ENCODE assay signal across 20 cellular contexts in genomic region chr13:29494520-29494919, GRCh38.
DNase-seq lines count a peak whose midpoint lies in the region; ATAC-seq and TF ChIP-seq lines count a peak whose summit lies in the region.
"Had no signal": no experiment of that assay in that cellular context is flagged by ENCODE, and none has a peak within 500 bp of the region (broad histone marks: within the 10 kb centered on the region; RNA-seq: fewer than 3 reads in every experiment).

No MANE protein-coding gene starts in this region.

- H3K79me2 ChIP-seq in OCI-LY7 (ENCODE audit: insufficient read depth, low read depth, low read length), result no peaks in the 10 kb centered on the region

- peak; percentile 17 for DNase-seq in cardiac septum (ENCODE audit: low spot score)
- DNase-seq in heart left ventricle, result no peak
- peak; percentile 38 for DNase-seq in OCI-LY7 (ENCODE audit: low spot score)
- no peak for DNase-seq in memory B cell (ENCODE audit: low spot score in 2 of 2)
- DNase-seq in stimulated activated naive CD4-positive, alpha-beta T cell (lab: John Stamatoyannopoulos, UW), result no peak
- DNase-seq in activated T-helper 1 cell treated with anti-CD3 and anti-CD28 coated beads, Interleukin-12 subunit alpha, Interleukin-12 subunit beta, Interleukin-2, Interleukin-4 antibody, amounts not matched to agents 30 ng/mL and 10 ng/mL and 1 ng/mL, durations not matched to agents 14 hours and 24 hours and 36 hours (ENCODE audit: low spot score), result no peak
- no peak for DNase-seq in activated naive CD4-positive, alpha-beta T cell treated with anti-CD3 and anti-CD28 coated beads, Interleukin-2, amount 50 U/mL, for 72 hours (ENCODE audit: low spot score in 2 of 2)
- DNase-seq: BE2C; Calu3; CD4-positive, alpha-beta memory T cell; COR-L47; DMS53; DMS79 treated with DMSO at 0.1 percent for 48 hours; GOT3; HFFc6 had no signal

- H3K27ac ChIP-seq in heart left ventricle (no peak overlapping the region), OCI-LY7 (ENCODE audit: low read depth, low read length, poor library complexity, severe bottlenecking) (no peak overlapping the region)
- H3K27ac ChIP-seq: 22Rv1; BLaER1 treated with 17β-estradiol and CSF1 and Interleukin-3, amounts not matched to agents 10 nM and 100 nM had no signal

- CTCF ChIA-PET in OCI-LY7 (lab: Charles Lee; ENCODE audit: unreplicated experiment), result no interaction called here

- H3K4me3 ChIP-seq in heart left ventricle, result no peak overlapping the region
- H3K4me3 ChIP-seq in OCI-LY7 (ENCODE audit: low read depth, low read length, poor library complexity, severe bottlenecking), result no peak overlapping the region
- H3K4me3 ChIP-seq: BLaER1 treated with 17β-estradiol and CSF1 and Interleukin-3, amounts not matched to agents 10 nM and 100 nM; HAP-1 had no signal

- ATAC-seq in heart left ventricle (no peak), memory B cell (ENCODE audit: low read depth) (peak; percentile 23), GM18498 (IDR thresholded peaks at IDR 0.05; ENCODE audit: unreplicated experiment) (no peak)
- ATAC-seq in activated naive CD4-positive, alpha-beta T cell treated with anti-CD3 and anti-CD28 coated beads, Interleukin-2, amount 50 U/mL, for 72 hours, result no peak

- H3K9me2 ChIP-seq in OCI-LY7 (ENCODE audit: insufficient read depth, low read length), result no peaks in the 10 kb centered on the region

- no peaks in the 10 kb centered on the region for H3K27me3 ChIP-seq in heart left ventricle
- H3K27me3 ChIP-seq: BE2C; BLaER1 treated with 17β-estradiol and CSF1 and Interleukin-3, amounts not matched to agents 10 nM and 100 nM had no signal

- peak overlapping the region; percentile 16 for H3K4me2 ChIP-seq in OCI-LY7 (ENCODE audit: low read length)

- H3K9me3 Mint-ChIP-seq in memory B cell, result no peaks in the 10 kb centered on the region
- no peaks in the 10 kb centered on the region for H3K9me3 Mint-ChIP-seq in activated T-helper 1 cell treated with anti-CD3 and anti-CD28 coated beads, Interleukin-12 subunit alpha, Interleukin-12 subunit beta, Interleukin-2, Interleukin-4 antibody, amounts not matched to agents 30 ng/mL and 10 ng/mL and 1 ng/mL, durations not matched to agents 14 hours and 24 hours and 36 hours
- H3K9me3 Mint-ChIP-seq in activated naive CD4-positive, alpha-beta T cell treated with anti-CD3 and anti-CD28 coated beads, Interleukin-2, amount 50 U/mL, for 72 hours, result no peaks in the 10 kb centered on the region
- H3K9me3 Mint-ChIP-seq: CD14-positive monocyte; CD4-positive, alpha-beta memory T cell; HFFc6 had no signal

- H3K9me3 ChIP-seq in heart left ventricle, result no peaks in the 10 kb centered on the region
- H3K9me3 ChIP-seq in OCI-LY7 (ENCODE audit: low read length), result no peaks in the 10 kb centered on the region
- H3K9me3 ChIP-seq: BE2C; BLaER1 treated with 17β-estradiol and CSF1 and Interleukin-3, amounts not matched to agents 10 nM and 100 nM; HAP-1 had no signal

- 89 to 94% (median 94%) methylated on average over 8 of the region's 8 CpGs for WGBS in heart left ventricle, 4 donors

- H4K20me1 ChIP-seq in OCI-LY7 (ENCODE audit: insufficient read depth, low read length), result no peaks in the 10 kb centered on the region

- intact Hi-C loops in cardiac septum (cut with DNase I) (no loop called here), heart left ventricle (cut with DNase I) (no loop called here), OCI-LY7 (cut with micrococcal nuclease; ENCODE audit: unreplicated experiment) (loop anchor here (2.0 to 10.0 kb wide), 2 partner anchors 22 to 350 kb away; no protein-coding TSS in a partner anchor)
- intact Hi-C loops in activated T-helper 1 cell treated with anti-CD3 and anti-CD28 coated beads, Interleukin-12 subunit alpha, Interleukin-12 subunit beta, Interleukin-2, Interleukin-4 antibody, amounts not matched to agents 30 ng/mL and 10 ng/mL and 1 ng/mL, durations not matched to agents 14 hours and 24 hours and 36 hours (cut with micrococcal nuclease), result no loop called here

- no peak for TF ChIP-seq POLR2A in heart left ventricle (IDR thresholded peaks at IDR 0.05)

- H2AFZ ChIP-seq in OCI-LY7 (ENCODE audit: low read length), result no peak overlapping the region

- BruUV-seq in OCI-LY7 (replicated peaks; lab: Mats Ljungman, UMichigan), result no TSS peak

- peaks cover 23% of the 10 kb centered on the region for H3K4me1 Mint-ChIP-seq in memory B cell
- peaks cover 10% of the 10 kb centered on the region for H3K4me1 Mint-ChIP-seq in activated T-helper 1 cell treated with anti-CD3 and anti-CD28 coated beads, Interleukin-12 subunit alpha, Interleukin-12 subunit beta, Interleukin-2, Interleukin-4 antibody, amounts not matched to agents 30 ng/mL and 10 ng/mL and 1 ng/mL, durations not matched to agents 14 hours and 24 hours and 36 hours (ENCODE audit: low read depth)

- H3K36me3 Mint-ChIP-seq in memory B cell, result no peaks in the 10 kb centered on the region
- H3K36me3 Mint-ChIP-seq in activated T-helper 1 cell treated with anti-CD3 and anti-CD28 coated beads, Interleukin-12 subunit alpha, Interleukin-12 subunit beta, Interleukin-2, Interleukin-4 antibody, amounts not matched to agents 30 ng/mL and 10 ng/mL and 1 ng/mL, durations not matched to agents 14 hours and 24 hours and 36 hours (ENCODE audit: low read depth), result no peaks in the 10 kb centered on the region
- H3K36me3 Mint-ChIP-seq in activated naive CD4-positive, alpha-beta T cell treated with anti-CD3 and anti-CD28 coated beads, Interleukin-2, amount 50 U/mL, for 72 hours, result no peaks in the 10 kb centered on the region
- H3K36me3 Mint-ChIP-seq: CD14-positive monocyte; CD4-positive, alpha-beta memory T cell had no signal

- no peaks in the 10 kb centered on the region for H3K27me3 Mint-ChIP-seq in memory B cell
- H3K27me3 Mint-ChIP-seq in activated T-helper 1 cell treated with anti-CD3 and anti-CD28 coated beads, Interleukin-12 subunit alpha, Interleukin-12 subunit beta, Interleukin-2, Interleukin-4 antibody, amounts not matched to agents 30 ng/mL and 10 ng/mL and 1 ng/mL, durations not matched to agents 14 hours and 24 hours and 36 hours (ENCODE audit: insufficient read depth), result peaks cover 8% of the 10 kb centered on the region

- no peak overlapping the region for H3K4me3 Mint-ChIP-seq in memory B cell
- no peak overlapping the region for H3K4me3 Mint-ChIP-seq in activated T-helper 1 cell treated with anti-CD3 and anti-CD28 coated beads, Interleukin-12 subunit alpha, Interleukin-12 subunit beta, Interleukin-2, Interleukin-4 antibody, amounts not matched to agents 30 ng/mL and 10 ng/mL and 1 ng/mL, durations not matched to agents 14 hours and 24 hours and 36 hours
- H3K4me3 Mint-ChIP-seq: CD14-positive monocyte; CD4-positive, alpha-beta memory T cell; HFFc6 had no signal

- H3K4me1 ChIP-seq in heart left ventricle (peaks cover 0 to 22% (median 13%) of the 10 kb centered on the region in 12 donors), OCI-LY7 (ENCODE audit: insufficient read depth, low read length, poor library complexity, severe bottlenecking) (peaks cover 33% of the 10 kb centered on the region)
- H3K4me1 ChIP-seq: HAP-1 had no signal

- H3K36me3 ChIP-seq in heart left ventricle (peaks cover 0 to 51% (median 8%) of the 10 kb centered on the region in 9 donors), OCI-LY7 (ENCODE audit: insufficient read depth, low read length) (no peaks in the 10 kb centered on the region)
- H3K36me3 ChIP-seq: BE2C; BLaER1 treated with 17β-estradiol and CSF1 and Interleukin-3, amounts not matched to agents 10 nM and 100 nM; HAP-1 had no signal

- POLR2A ChIA-PET in OCI-LY7 (lab: Charles Lee), result interaction anchor here (0.7 to 1.1 kb wide), 3 partner anchors 28 to 1591 kb away, joined by 3 to 9 read pairs (median 6); no protein-coding TSS in a partner anchor

- no peak for TF ChIP-seq CTCF in heart left ventricle (IDR thresholded peaks at IDR 0.05)
- TF ChIP-seq CTCF in OCI-LY7 (conservative IDR thresholded peaks at IDR 0.05; ENCODE audit: low read length), result no peak

- H3K27ac Mint-ChIP-seq in memory B cell, result peak overlapping the region; percentile 45
- no peak overlapping the region for H3K27ac Mint-ChIP-seq in activated T-helper 1 cell treated with anti-CD3 and anti-CD28 coated beads, Interleukin-12 subunit alpha, Interleukin-12 subunit beta, Interleukin-2, Interleukin-4 antibody, amounts not matched to agents 30 ng/mL and 10 ng/mL and 1 ng/mL, durations not matched to agents 14 hours and 24 hours and 36 hours
- no peak overlapping the region for H3K27ac Mint-ChIP-seq in activated naive CD4-positive, alpha-beta T cell treated with anti-CD3 and anti-CD28 coated beads, Interleukin-2, amount 50 U/mL, for 72 hours
- H3K27ac Mint-ChIP-seq: CD4-positive, alpha-beta memory T cell; HFFc6 had no signal

Comparison
In these comparisons a context has a peak if more than half of its experiments do, and no peak if none do; other contexts are left out.
1. DNase-seq: peak in cardiac septum (single experiment) and OCI-LY7 (single experiment); none in heart left ventricle (0 of 5), memory B cell (0 of 2), stimulated activated naive CD4-positive, alpha-beta T cell (0 of 6), activated T-helper 1 cell treated with anti-CD3 and anti-CD28 coated beads, Interleukin-12 subunit alpha, Interleukin-12 subunit beta, Interleukin-2, Interleukin-4 antibody, amounts not matched to agents 30 ng/mL and 10 ng/mL and 1 ng/mL, durations not matched to agents 14 hours and 24 hours and 36 hours (single experiment) and activated naive CD4-positive, alpha-beta T cell treated with anti-CD3 and anti-CD28 coated beads, Interleukin-2, amount 50 U/mL, for 72 hours (0 of 2).